ENCODE assay signal across 20 cellular contexts in genomic region chr7:116305485-116306408, GRCh38.
DNase-seq lines count a peak whose midpoint lies in the region; ATAC-seq and TF ChIP-seq lines count a peak whose summit lies in the region.
"Had no signal": no experiment of that assay in that cellular context is flagged by ENCODE, and none has a peak within 500 bp of the region (broad histone marks: within the 10 kb centered on the region; RNA-seq: fewer than 3 reads in every experiment).

No MANE protein-coding gene starts in this region.

- no TSS peak for BruUV-seq in Calu3 (replicated peaks; lab: Mats Ljungman, UMichigan)

- in situ Hi-C loops in astrocyte of the spinal cord (cut with HindIII; ENCODE audit: low sequenced_read_pairs): no loop called here

- H3K27ac ChIP-seq in gastroesophageal sphincter: peak overlapping the region; percentile 55 to 73 (median 68)
- H3K27ac ChIP-seq in CD8-positive, alpha-beta T cell (ENCODE audit: low read depth, low read length): no peak overlapping the region
- H3K27ac ChIP-seq: skin epidermis, vagina had no signal

- DNase-seq in astrocyte of the spinal cord (ENCODE audit: low read depth, low spot score): peak; percentile 74
- DNase-seq in sciatic nerve (ENCODE audit: low spot score): no peak
- DNase-seq in T-helper 2 cell treated with Interferon-gamma antibody and Interleukin-4, amounts not matched to agents 5 μg/mL and 100 μg/mL, for 36 hours (ENCODE audit: low spot score): no peak
- no peak for DNase-seq in CD8-positive, alpha-beta T cell
- DNase-seq in hepatic stellate cell (ENCODE audit: low spot score): no peak
- DNase-seq in Calu3: no peak
- DNase-seq: activated CD4-positive, alpha-beta T cell treated with anti-CD3 and anti-CD28 coated beads for 48 hours; activated naive CD4-positive, alpha-beta T cell treated with anti-CD3 and anti-CD28 coated beads for 36 hours; activated T-cell treated with anti-CD3 and anti-CD28 coated beads for 4 hours; AML-193; effector memory CD4-positive, alpha-beta T cell; NCI-H1048; occipital lobe; SIG-M5 had no signal

- TF ChIP-seq RAD21 in Ishikawa (IDR thresholded peaks at IDR 0.05; ENCODE audit: low read depth): no peak

- CTCF ChIA-PET in CD8-positive, alpha-beta T cell (lab: Charles Lee): no interaction called here
- CTCF ChIA-PET in Calu3 (lab: Charles Lee): no interaction called here

- no peaks in the 10 kb centered on the region for H3K9me3 ChIP-seq in gastroesophageal sphincter
- no peaks in the 10 kb centered on the region for H3K9me3 ChIP-seq in CD8-positive, alpha-beta T cell (ENCODE audit: low read length)
- H3K9me3 ChIP-seq: vagina had no signal

- intact Hi-C loops in sciatic nerve (cut with DNase I) (no loop called here), Calu3 (cut with micrococcal nuclease; ENCODE audit: unreplicated experiment) (no loop called here)
- intact Hi-C loops in CD8-positive, alpha-beta T cell (cut with DNase I, micrococcal nuclease): no loop called here

- ATAC-seq in gastroesophageal sphincter (no peak), sciatic nerve (peak; percentile 75)
- no peak for ATAC-seq in CD8-positive, alpha-beta T cell

- no peaks in the 10 kb centered on the region for H3K36me3 Mint-ChIP-seq in T-helper 2 cell treated with Interferon-gamma antibody and Interleukin-4, amounts not matched to agents 5 μg/mL and 100 μg/mL, for 36 hours (ENCODE audit: low read depth)
- H3K36me3 Mint-ChIP-seq in CD8-positive, alpha-beta T cell: no peaks in the 10 kb centered on the region
- H3K36me3 Mint-ChIP-seq in Calu3 (ENCODE audit: insufficient read depth, unreplicated experiment): no peaks in the 10 kb centered on the region
- H3K36me3 Mint-ChIP-seq: IgD-negative memory B cell had no signal

- POLR2A ChIA-PET in CD8-positive, alpha-beta T cell (lab: Charles Lee): no interaction called here

- H3K4me1 Mint-ChIP-seq in T-helper 2 cell treated with Interferon-gamma antibody and Interleukin-4, amounts not matched to agents 5 μg/mL and 100 μg/mL, for 36 hours (ENCODE audit: low read depth): no peaks in the 10 kb centered on the region
- no peaks in the 10 kb centered on the region for H3K4me1 Mint-ChIP-seq in CD8-positive, alpha-beta T cell (ENCODE audit: low read depth)
- peaks cover 8% of the 10 kb centered on the region for H3K4me1 Mint-ChIP-seq in Calu3 (ENCODE audit: low read depth, unreplicated experiment)
- H3K4me1 Mint-ChIP-seq: IgD-negative memory B cell had no signal

- H3K4me3 Mint-ChIP-seq in T-helper 2 cell treated with Interferon-gamma antibody and Interleukin-4, amounts not matched to agents 5 μg/mL and 100 μg/mL, for 36 hours: no peak overlapping the region
- no peak overlapping the region for H3K4me3 Mint-ChIP-seq in CD8-positive, alpha-beta T cell
- H3K4me3 Mint-ChIP-seq in Calu3 (ENCODE audit: low read depth, unreplicated experiment): no peak overlapping the region
- H3K4me3 Mint-ChIP-seq: activated naive CD4-positive, alpha-beta T cell treated with anti-CD3 and anti-CD28 coated beads for 36 hours; IgD-negative memory B cell; stimulated activated naive CD8-positive, alpha-beta T cell treated with anti-CD3 and anti-CD28 coated beads, Interleukin-15, Interleukin-2, amounts not matched to agents 100 ng/mL and 50 ng/mL, for 24 hours had no signal

- TF ChIP-seq EP300 in Ishikawa (IDR thresholded peaks at IDR 0.05; ENCODE audit: borderline replicate concordance) (no peak), gastroesophageal sphincter (IDR thresholded peaks at IDR 0.05) (no peak)

- peaks cover 13% of the 10 kb centered on the region for H3K27me3 Mint-ChIP-seq in T-helper 2 cell treated with Interferon-gamma antibody and Interleukin-4, amounts not matched to agents 5 μg/mL and 100 μg/mL, for 36 hours (ENCODE audit: low read depth)
- H3K27me3 Mint-ChIP-seq in CD8-positive, alpha-beta T cell (ENCODE audit: low read depth): peaks cover 4% of the 10 kb centered on the region
- H3K27me3 Mint-ChIP-seq in Calu3 (ENCODE audit: unreplicated experiment): no peaks in the 10 kb centered on the region

- H3K27me3 ChIP-seq in gastroesophageal sphincter: no peaks in the 10 kb centered on the region
- H3K27me3 ChIP-seq in CD8-positive, alpha-beta T cell (ENCODE audit: insufficient read depth, low read length): no peaks in the 10 kb centered on the region
- H3K27me3 ChIP-seq: vagina had no signal

- no peaks in the 10 kb centered on the region for H3K36me3 ChIP-seq in gastroesophageal sphincter
- no peaks in the 10 kb centered on the region for H3K36me3 ChIP-seq in CD8-positive, alpha-beta T cell (ENCODE audit: insufficient read depth, low read length)
- H3K36me3 ChIP-seq: vagina had no signal

- TF ChIP-seq POLR2A in gastroesophageal sphincter (IDR thresholded peaks at IDR 0.05): no peak

- TF ChIP-seq CTCF in astrocyte of the spinal cord (IDR thresholded peaks at IDR 0.05; ENCODE audit: low read depth, low read length) (no peak), gastroesophageal sphincter (IDR thresholded peaks at IDR 0.05) (no peak), Calu3 (IDR thresholded peaks at IDR 0.05; ENCODE audit: unreplicated experiment) (no peak)
- no peak for TF ChIP-seq CTCF in CD8-positive, alpha-beta T cell (IDR thresholded peaks at IDR 0.05)

- peaks cover 0 to 13% (median 0%) of the 10 kb centered on the region in 3 donors for H3K4me1 ChIP-seq in gastroesophageal sphincter
- H3K4me1 ChIP-seq in CD8-positive, alpha-beta T cell (ENCODE audit: insufficient read depth, low read length): no peaks in the 10 kb centered on the region
- H3K4me1 ChIP-seq: vagina had no signal

- 37 to 45% methylated on average over 4 to 5 of the region's 5 CpGs for WGBS in gastroesophageal sphincter (ENCODE audit: low coverage in 1 of 2), 2 donors

- no peak overlapping the region for H3K27ac Mint-ChIP-seq in T-helper 2 cell treated with Interferon-gamma antibody and Interleukin-4, amounts not matched to agents 5 μg/mL and 100 μg/mL, for 36 hours
- H3K27ac Mint-ChIP-seq in CD8-positive, alpha-beta T cell: no peak overlapping the region
- H3K27ac Mint-ChIP-seq in Calu3 (ENCODE audit: unreplicated experiment): no peak overlapping the region
- H3K27ac Mint-ChIP-seq: activated naive CD4-positive, alpha-beta T cell treated with anti-CD3 and anti-CD28 coated beads for 36 hours; IgD-negative memory B cell; stimulated activated naive CD8-positive, alpha-beta T cell treated with anti-CD3 and anti-CD28 coated beads, Interleukin-15, Interleukin-2, amounts not matched to agents 100 ng/mL and 50 ng/mL, for 24 hours had no signal

- H3K4me3 ChIP-seq in astrocyte of the spinal cord (ENCODE audit: low read depth, low read length): no peak overlapping the region
- H3K4me3 ChIP-seq in gastroesophageal sphincter: no peak overlapping the region
- H3K4me3 ChIP-seq in CD8-positive, alpha-beta T cell (ENCODE audit: low read depth, low read length): no peak overlapping the region
- H3K4me3 ChIP-seq: skin epidermis, vagina had no signal

- no peaks in the 10 kb centered on the region for H3K9me3 Mint-ChIP-seq in T-helper 2 cell treated with Interferon-gamma antibody and Interleukin-4, amounts not matched to agents 5 μg/mL and 100 μg/mL, for 36 hours
- no peaks in the 10 kb centered on the region for H3K9me3 Mint-ChIP-seq in CD8-positive, alpha-beta T cell
- no peaks in the 10 kb centered on the region for H3K9me3 Mint-ChIP-seq in Calu3 (ENCODE audit: low read depth, unreplicated experiment)
- H3K9me3 Mint-ChIP-seq: activated naive CD4-positive, alpha-beta T cell treated with anti-CD3 and anti-CD28 coated beads for 36 hours; IgD-negative memory B cell; stimulated activated naive CD8-positive, alpha-beta T cell treated with anti-CD3 and anti-CD28 coated beads, Interleukin-15, Interleukin-2, amounts not matched to agents 100 ng/mL and 50 ng/mL, for 24 hours had no signal

TF ChIP-seq in Ishikawa, 13 proteins besides CTCF, POLR2A, EP300 and RAD21:
- TF ChIP-seq TCF12 (IDR thresholded peaks at IDR 0.05; ENCODE audit: low read depth) (no peak), YY1 (IDR thresholded peaks at IDR 0.05; ENCODE audit: low read depth) (no peak), CEBPB (IDR thresholded peaks at IDR 0.05) (peak; percentile 24; the same call in 1 of the 2 replicates), TAF1 (IDR thresholded peaks at IDR 0.05; ENCODE audit: low read depth) (no peak), NFIC (IDR thresholded peaks at IDR 0.05) (no peak)
- TF ChIP-seq, protein P1, sequence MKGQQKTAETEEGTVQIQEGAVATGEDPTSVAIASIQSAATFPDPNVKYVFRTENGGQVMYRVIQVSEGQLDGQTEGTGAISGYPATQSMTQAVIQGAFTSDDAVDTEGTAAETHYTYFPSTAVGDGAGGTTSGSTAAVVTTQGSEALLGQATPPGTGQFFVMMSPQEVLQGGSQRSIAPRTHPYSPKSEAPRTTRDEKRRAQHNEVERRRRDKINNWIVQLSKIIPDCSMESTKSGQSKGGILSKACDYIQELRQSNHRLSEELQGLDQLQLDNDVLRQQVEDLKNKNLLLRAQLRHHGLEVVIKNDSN (IDR thresholded peaks at IDR 0.05): no peak
